Comparison of ENCODE assay signal across 8 cellular contexts in the genomic region with DNA sequence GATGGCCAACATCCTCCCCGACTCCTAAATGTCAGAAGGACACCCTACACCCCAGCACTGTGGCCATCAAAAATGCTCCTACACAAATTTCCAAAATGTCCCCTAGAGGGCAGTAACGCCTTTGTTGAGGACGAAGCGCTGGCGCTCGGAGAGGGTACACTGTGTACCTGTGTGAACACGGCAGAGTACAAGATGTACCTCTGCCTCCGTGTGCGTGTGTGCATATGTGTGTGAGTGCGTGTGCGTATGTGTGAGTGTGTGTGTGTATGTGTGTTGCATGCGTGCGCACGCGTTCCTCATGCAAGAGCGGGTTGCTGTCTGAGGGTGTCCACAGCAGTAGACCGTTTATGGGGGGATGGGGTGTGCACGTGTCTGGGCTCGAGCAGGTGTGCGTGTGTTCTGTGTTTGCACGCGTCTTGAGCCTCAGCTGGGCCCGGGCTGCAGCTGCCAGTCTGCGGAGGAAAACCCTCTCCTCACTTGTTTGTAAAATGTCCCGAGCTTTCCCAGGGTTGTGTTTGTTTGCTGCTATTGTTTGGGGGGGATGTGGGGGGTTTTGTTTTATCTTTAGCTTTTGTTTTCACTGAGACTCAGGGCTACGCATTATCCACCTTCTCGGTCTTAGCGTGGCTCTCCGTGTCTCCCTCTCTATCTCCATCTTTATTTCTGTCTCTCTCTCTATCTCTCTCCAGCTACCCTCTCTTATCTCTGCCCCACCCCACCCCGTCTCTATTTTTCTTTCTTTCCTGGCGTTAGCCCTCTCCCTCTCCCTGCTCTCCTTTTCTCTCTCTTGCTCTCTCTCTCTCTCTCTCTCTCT. TPM values are rescaled to one million over a fixed set of nuclear protein-coding genes. Genes with fewer than 3 reads are reported as not detected.
DNase-seq lines count a peak whose midpoint lies in the region; ATAC-seq and TF ChIP-seq lines count a peak whose summit lies in the region.

No MANE protein-coding gene starts in this region.

- no peaks in the 10 kb centered on the region for H3K36me3 ChIP-seq in WERI-Rb-1

- H3K4me3 ChIP-seq in AG09309 (ENCODE audit: control insufficient read depth, low read depth, low read length) (no peak overlapping the region), WERI-Rb-1 (ENCODE audit: low read depth, low read length) (peak overlapping the region; percentile 44)

- peaks cover 7% of the 10 kb centered on the region for H3K27me3 ChIP-seq in WERI-Rb-1 (ENCODE audit: insufficient read depth, low read depth, severe bottlenecking)

- H3K27ac ChIP-seq in WERI-Rb-1, result peak overlapping the region; percentile 61; the same call in 1 of the 2 replicates

- no peaks in the 10 kb centered on the region for H3K9me3 ChIP-seq in WERI-Rb-1 (ENCODE audit: severe bottlenecking)

- TF ChIP-seq CTCF in AG09309 (IDR thresholded peaks at IDR 0.05; ENCODE audit: control insufficient read depth, insufficient read depth, low read depth, low read length, missing control alignments) (peak; percentile 73), WERI-Rb-1 (IDR thresholded peaks at IDR 0.05; ENCODE audit: low read depth, low read length) (peak; percentile 70)

- ATAC-seq in GM18517 (IDR thresholded peaks at IDR 0.05; ENCODE audit: unreplicated experiment), result peak; percentile 78
- ATAC-seq in HG02973 (IDR thresholded peaks at IDR 0.05; ENCODE audit: unreplicated experiment), result peak; percentile 76
- peak; percentile 82 for ATAC-seq in left colon

- intact Hi-C loops in left colon (cut with DNase I, micrococcal nuclease), result no loop called here

- DNase-seq in AG09309 (ENCODE audit: low read depth), result no peak
- DNase-seq in NCI-H2081 treated with DMSO at 0.1 percent for 48 hours (lab: John Stamatoyannopoulos, UW), result peak; percentile 40
- DNase-seq in WERI-Rb-1, result peak; percentile 63
- peak; percentile 86 for DNase-seq in cerebellar cortex (ENCODE audit: low spot score)
- peak; percentile 75 to 76 for DNase-seq in left colon
- DNase-seq in stimulated activated CD4-positive, alpha-beta T cell treated with anti-CD3 and anti-CD28 coated beads, Interleukin-2, amount 100 ng/mL, for 48 hours, result peak; percentile 51 to 61

RNA-seq across cellular contexts. Expression of a gene that starts 10.4 kb away (rescaled TPM):
- total RNA-seq in left colon, result 1 to 10 TPM; 6.1 to 9.2 TPM

RNA-seq across cellular contexts. Expression of a gene that starts 22.1 kb away (rescaled TPM):
- 10 to 100 TPM in 1 of 2 donors, 1 to 10 TPM in 1; 8.9 to 12.2 TPM for total RNA-seq in left colon

RNA-seq across cellular contexts. Expression of a gene that starts 23.2 kb away (rescaled TPM):
- total RNA-seq in left colon, result under 1 TPM; 0.55 to 0.67 TPM
